8 cellular contexts compared by ENCODE assay signal in genomic region chr6:149750136-149750609, GRCh38.
A peak's percentile ranks its signal among the peaks of the same experiment; 100 is the strongest.
DNase-seq lines count a peak whose midpoint lies in the region; ATAC-seq and TF ChIP-seq lines count a peak whose summit lies in the region.

No MANE protein-coding gene starts in this region.

- H3K27ac Mint-ChIP-seq in stimulated activated naive B cell treated with anti-CD40 and anti-IgM and Interleukin-4, amounts not matched to agents 10 μg/mL and 1 μg/mL and 100 μg/mL, for 72 hours, result peak overlapping the region; percentile 93

- peak overlapping the region; percentile 75 to 100 (median 94) for H3K4me3 ChIP-seq in BLaER1 treated with 17β-estradiol and CSF1 and Interleukin-3, amounts not matched to agents 10 nM and 100 nM
- H3K4me3 ChIP-seq in epithelial cell of esophagus (ENCODE audit: low read length), result peak overlapping the region; percentile 96
- peak overlapping the region; percentile 78 to 86 for H3K4me3 ChIP-seq in muscle layer of colon (ENCODE audit: low read depth in 1 of 2, low read length in 2 of 2)

- peak; percentile 36 for ATAC-seq in GM19328 (IDR thresholded peaks at IDR 0.05; ENCODE audit: unreplicated experiment)
- peak; percentile 24 for ATAC-seq in HG03457 (IDR thresholded peaks at IDR 0.05; ENCODE audit: unreplicated experiment)
- ATAC-seq in stimulated activated naive B cell treated with anti-CD40 and anti-IgM and Interleukin-4, amounts not matched to agents 10 μg/mL and 1 μg/mL and 100 μg/mL, for 72 hours (replicated peaks), result peak; percentile 48 to 56

- peak overlapping the region; percentile 89 to 97 (median 92) for H3K4me2 ChIP-seq in BLaER1 treated with 17β-estradiol and CSF1 and Interleukin-3, amounts not matched to agents 10 nM and 100 nM

- peak overlapping the region; percentile 68 to 91 (median 87) for H3K27ac ChIP-seq in BLaER1 treated with 17β-estradiol and CSF1 and Interleukin-3, amounts not matched to agents 10 nM and 100 nM
- peak overlapping the region; percentile 81 for H3K27ac ChIP-seq in muscle layer of colon (ENCODE audit: low read depth, low read length)

- TF ChIP-seq CTCF in epithelial cell of esophagus (IDR thresholded peaks at IDR 0.05; ENCODE audit: insufficient read depth, low read depth, low read length, missing control alignments), result no peak

- H3K4me1 ChIP-seq in BLaER1 treated with 17β-estradiol and CSF1 and Interleukin-3, amounts not matched to agents 10 nM and 100 nM, result peaks cover 37 to 73% (median 56%) of the 10 kb centered on the region in 10 experiments
- H3K4me1 ChIP-seq in muscle layer of colon (ENCODE audit: insufficient read depth, low read length), result peaks cover 22% of the 10 kb centered on the region

- peak overlapping the region; percentile 89 to 92 for H3K4me3 Mint-ChIP-seq in stimulated activated naive B cell treated with anti-CD40 and anti-IgM and Interleukin-4, amounts not matched to agents 10 μg/mL and 1 μg/mL and 100 μg/mL, for 72 hours

- H3K36me3 Mint-ChIP-seq in stimulated activated naive B cell treated with anti-CD40 and anti-IgM and Interleukin-4, amounts not matched to agents 10 μg/mL and 1 μg/mL and 100 μg/mL, for 72 hours, result peaks cover 3 to 4% of the 10 kb centered on the region in 2 donors

- no peaks in the 10 kb centered on the region for H3K27me3 ChIP-seq in BLaER1 treated with 17β-estradiol and CSF1 and Interleukin-3, amounts not matched to agents 10 nM and 100 nM
- no peaks in the 10 kb centered on the region for H3K27me3 ChIP-seq in muscle layer of colon (ENCODE audit: control insufficient read depth in 1 of 2, insufficient read depth in 2 of 2, low read length in 2 of 2)

- peaks cover 35 to 62% (median 52%) of the 10 kb centered on the region in 11 experiments; a peak in 21 of 22 replicates for H4K20me1 ChIP-seq in BLaER1 treated with 17β-estradiol and CSF1 and Interleukin-3, amounts not matched to agents 10 nM and 100 nM

- peaks cover 0 to 25% (median 4%) of the 10 kb centered on the region in 11 experiments; a peak in 4 of 22 replicates for H3K36me3 ChIP-seq in BLaER1 treated with 17β-estradiol and CSF1 and Interleukin-3, amounts not matched to agents 10 nM and 100 nM
- no peaks in the 10 kb centered on the region for H3K36me3 ChIP-seq in muscle layer of colon (ENCODE audit: insufficient read depth, low read length)

- no peaks in the 10 kb centered on the region for H3K9me3 Mint-ChIP-seq in stimulated activated naive B cell treated with anti-CD40 and anti-IgM and Interleukin-4, amounts not matched to agents 10 μg/mL and 1 μg/mL and 100 μg/mL, for 72 hours

- no peaks in the 10 kb centered on the region for H3K9me3 ChIP-seq in BLaER1 treated with 17β-estradiol and CSF1 and Interleukin-3, amounts not matched to agents 10 nM and 100 nM (replicated peaks in 1 of 11)
- no peaks in the 10 kb centered on the region for H3K9me3 ChIP-seq in muscle layer of colon (ENCODE audit: low read length)

- peaks cover 7 to 39% of the 10 kb centered on the region in 2 donors for H3K4me1 Mint-ChIP-seq in stimulated activated naive B cell treated with anti-CD40 and anti-IgM and Interleukin-4, amounts not matched to agents 10 μg/mL and 1 μg/mL and 100 μg/mL, for 72 hours

- DNase-seq in NCI-H82 (lab: John Stamatoyannopoulos, UW) (peak; percentile 89), epithelial cell of esophagus (ENCODE audit: low read depth) (peak; percentile 60)
- DNase-seq in activated CD8-positive, alpha-beta memory T cell treated with anti-CD3 and anti-CD28 coated beads, Interleukin-2, amount 50 U/mL, for 1 hour (ENCODE audit: extremely low read depth), result peak; percentile 9
- DNase-seq in stimulated activated naive B cell treated with anti-CD40 and anti-IgM and Interleukin-4, amounts not matched to agents 10 μg/mL and 1 μg/mL and 100 μg/mL, for 72 hours, result peak; percentile 50

- no peaks in the 10 kb centered on the region for H3K27me3 Mint-ChIP-seq in stimulated activated naive B cell treated with anti-CD40 and anti-IgM and Interleukin-4, amounts not matched to agents 10 μg/mL and 1 μg/mL and 100 μg/mL, for 72 hours

- peak overlapping the region; percentile 87 to 95 (median 91) for H3K9ac ChIP-seq in BLaER1 treated with 17β-estradiol and CSF1 and Interleukin-3, amounts not matched to agents 10 nM and 100 nM
- H3K9ac ChIP-seq in muscle layer of colon (ENCODE audit: low read length), result peak overlapping the region; percentile 76

Comparison
In these comparisons a context has a peak if more than half of its experiments do, and no peak if none do; other contexts are left out.
1. Peak in every context shown above with its lines: DNase-seq, ATAC-seq, H3K4me3 ChIP-seq and H3K27ac ChIP-seq.
2. DNase-seq: peak in every context shown above with its lines; median percentile 89 in NCI-H82; 60 in epithelial cell of esophagus; 50 in stimulated activated naive B cell treated with anti-CD40 and anti-IgM and Interleukin-4, amounts not matched to agents 10 μg/mL and 1 μg/mL and 100 μg/mL, for 72 hours; 9 in activated CD8-positive, alpha-beta memory T cell treated with anti-CD3 and anti-CD28 coated beads, Interleukin-2, amount 50 U/mL, for 1 hour.